ENCODE assay signal across 14 cellular contexts in genomic region chr18:36366994-36367839, GRCh38.
DNase-seq lines count a peak whose midpoint lies in the region; ATAC-seq and TF ChIP-seq lines count a peak whose summit lies in the region.
"Had no signal": no experiment of that assay in that cellular context is flagged by ENCODE, and none has a peak within 500 bp of the region (broad histone marks: within the 10 kb centered on the region; RNA-seq: fewer than 3 reads in every experiment).

No MANE protein-coding gene starts in this region.

- H3K27me3 ChIP-seq in brain microvascular endothelial cell (replicated peaks), result no peaks in the 10 kb centered on the region
- no peaks in the 10 kb centered on the region for H3K27me3 ChIP-seq in thyroid gland

- intact Hi-C loops in thyroid gland (cut with DNase I), result no loop called here

- WGBS in thyroid gland, 2 donors, result 22 to 29% methylated on average over 8 of the region's 8 CpGs

- no peaks in the 10 kb centered on the region for H3K9me3 ChIP-seq in thyroid gland

- peaks cover 13 to 15% of the 10 kb centered on the region in 2 donors for H3K4me1 ChIP-seq in thyroid gland

- ATAC-seq in GM19452 (IDR thresholded peaks at IDR 0.05; ENCODE audit: unreplicated experiment) (peak; percentile 76), HG03066 (IDR thresholded peaks at IDR 0.05; ENCODE audit: low read depth, unreplicated experiment) (peak; percentile 68), GM18517 (IDR thresholded peaks at IDR 0.05; ENCODE audit: unreplicated experiment) (no peak)

- H3K4me3 ChIP-seq in brain microvascular endothelial cell (ENCODE audit: low read depth, low read length) (no peak overlapping the region), thyroid gland (replicated peaks in 1 of 3) (no peak overlapping the region)
- H3K4me3 ChIP-seq: lung had no signal

- in situ Hi-C loops in brain microvascular endothelial cell (cut with HindIII; ENCODE audit: low pct_ligation_motif_present, low sequenced_read_pairs), result no loop called here

- DNase-seq in brain microvascular endothelial cell, result peak; percentile 20
- DNase-seq in thyroid gland, result peak; percentile 89 to 90
- no peak for DNase-seq in stimulated activated CD4-positive, alpha-beta T cell treated with anti-CD3 and anti-CD28 coated beads, Interleukin-4, amount 100 ng/mL, for 1 hour
- no peak for DNase-seq in midbrain (lab: John Stamatoyannopoulos, UW)
- DNase-seq: anterior cingulate cortex, COR-L47, GOT3, NCI-H446 had no signal

- TF ChIP-seq POLR2A in thyroid gland (IDR thresholded peaks at IDR 0.05), result no peak

- TF ChIP-seq CTCF in brain microvascular endothelial cell (IDR thresholded peaks at IDR 0.05; ENCODE audit: low read depth, low read length, missing control alignments), result no peak
- no peak for TF ChIP-seq CTCF in thyroid gland (IDR thresholded peaks at IDR 0.05)

- no peak overlapping the region for H3K27ac ChIP-seq in brain microvascular endothelial cell
- peak overlapping the region; percentile 2 to 74 (median 26) for H3K27ac ChIP-seq in thyroid gland
- H3K27ac ChIP-seq: HL-60, VCaP had no signal

- H3K36me3 ChIP-seq in brain microvascular endothelial cell (replicated peaks), result no peaks in the 10 kb centered on the region
- H3K36me3 ChIP-seq in thyroid gland, result no peaks in the 10 kb centered on the region

Comparison
In these comparisons a context has a peak if more than half of its experiments do, and no peak if none do; other contexts are left out.
1. DNase-seq: peak in brain microvascular endothelial cell (single experiment) and thyroid gland (2 of 2); none in stimulated activated CD4-positive, alpha-beta T cell treated with anti-CD3 and anti-CD28 coated beads, Interleukin-4, amount 100 ng/mL, for 1 hour (single experiment) and midbrain (single experiment).